1 cellular context compared by ENCODE assay signal in genomic region chr6:109482913-109483743, GRCh38.
TF ChIP-seq lines count a peak whose summit lies in the region.

TSS of gene ZBTB24 (minus strand) at chr6:109483219. CDS start at chr6:109482026, 1,193 bp downstream.

TF ChIP-seq in IMR-90, 13 proteins besides CTCF, POLR2A, EP300 and RAD21 (continued from another document):
- TF ChIP-seq ELK1 (IDR thresholded peaks at IDR 0.05; ENCODE audit: borderline replicate concordance, low read depth, low read length) (no peak), FOS (IDR thresholded peaks at IDR 0.05; ENCODE audit: low read depth, low read length) (no peak), BHLHE40 (IDR thresholded peaks at IDR 0.05; ENCODE audit: low read depth, low read length) (no peak)
TF ChIP-seq in IMR-90: peak in this region for 3.
